1 cellular context compared by ENCODE assay signal in genomic region chr2:69997296-69998184, GRCh38.
TF ChIP-seq lines count a peak whose summit lies in the region.

No MANE protein-coding gene starts in this region.

TF ChIP-seq in K562, 482 proteins besides CTCF, POLR2A, EP300 and RAD21 (continued from another document and continues in another):
- TF ChIP-seq ZNF449 (CRISPR knock-in tag; IDR thresholded peaks at IDR 0.05) (no peak), SNRNP70 (optimal IDR thresholded peaks at IDR 0.05; ENCODE audit: low read depth, low read length) (no peak), MBD2 (IDR thresholded peaks at IDR 0.05; ENCODE audit: borderline replicate concordance, low read depth) (no peak), ZNF644 (tag; IDR thresholded peaks at IDR 0.05; ENCODE audit: low read depth) (no peak), PYGO2 (tag; IDR thresholded peaks at IDR 0.05) (no peak), TCF7 (IDR thresholded peaks at IDR 0.05; ENCODE audit: borderline replicate concordance) (no peak), KLF6 (CRISPR knock-in tag; IDR thresholded peaks at IDR 0.05; ENCODE audit: borderline replicate concordance) (no peak), ELK1 (CRISPR knock-in tag; IDR thresholded peaks at IDR 0.05) (no peak), YBX1 (IDR thresholded peaks at IDR 0.05) (no peak), MAFG (tag; conservative IDR thresholded peaks at IDR 0.05) (peak; percentile 72), JUN (IDR thresholded peaks at IDR 0.05; ENCODE audit: borderline replicate concordance, low read depth, low read length) (peak; percentile 86; the same call in 1 of the 2 replicates), JUN (CRISPR knock-in tag; IDR thresholded peaks at IDR 0.05; ENCODE audit: borderline replicate concordance) (no peak), ZNF174 (CRISPR knock-in tag; IDR thresholded peaks at IDR 0.05) (no peak), ATF7 (IDR thresholded peaks at IDR 0.05) (peak; percentile 45), ZFP1 (CRISPR knock-in tag; IDR thresholded peaks at IDR 0.05) (no peak), FUS (optimal IDR thresholded peaks at IDR 0.05; ENCODE audit: low read depth, low read length) (no peak), RBFOX2 (IDR thresholded peaks at IDR 0.05; ENCODE audit: low read depth, low read length) (peak; percentile 45; the same call in 1 of the 2 replicates), ATF4 (CRISPR knock-in tag; IDR thresholded peaks at IDR 0.05) (no peak), CREM (IDR thresholded peaks at IDR 0.05; ENCODE audit: low read depth) (no peak; the same call in 1 of the 2 replicates), THAP7 (CRISPR knock-in tag; IDR thresholded peaks at IDR 0.05) (no peak), E2F3 (CRISPR knock-in tag; IDR thresholded peaks at IDR 0.05) (no peak), KAT7 (CRISPR knock-in tag; IDR thresholded peaks at IDR 0.05; ENCODE audit: borderline replicate concordance) (no peak), HMBOX1 (IDR thresholded peaks at IDR 0.05) (no peak; the same call in 1 of the 2 replicates), NFATC3 (IDR thresholded peaks at IDR 0.05) (no peak), FOXM1 (IDR thresholded peaks at IDR 0.05; ENCODE audit: low read depth) (no peak), FOXM1 (CRISPR knock-in tag; IDR thresholded peaks at IDR 0.05; ENCODE audit: low read depth) (no peak), CSDE1 (IDR thresholded peaks at IDR 0.05) (no peak), BCL6 (CRISPR knock-in tag; IDR thresholded peaks at IDR 0.05) (no peak), POLR3G (IDR thresholded peaks at IDR 0.05; ENCODE audit: extremely low read depth, insufficient read length, insufficient replicate concordance) (no peak), DNMT1 (IDR thresholded peaks at IDR 0.05) (no peak), TAF7 (tag; IDR thresholded peaks at IDR 0.05) (no peak), COPS2 (conservative IDR thresholded peaks at IDR 0.05) (no peak), SRF (CRISPR knock-in tag; IDR thresholded peaks at IDR 0.05) (no peak), CREBBP (IDR thresholded peaks at IDR 0.05; ENCODE audit: low read depth, low read length) (no peak), CLOCK (CRISPR knock-in tag; IDR thresholded peaks at IDR 0.05; ENCODE audit: borderline replicate concordance) (no peak), MEF2A (IDR thresholded peaks at IDR 0.05; ENCODE audit: control insufficient read depth, low read depth, low read length) (no peak), HNRNPH1 (optimal IDR thresholded peaks at IDR 0.05; ENCODE audit: low read depth, low read length) (no peak), ZBTB33 (CRISPR knock-in tag; IDR thresholded peaks at IDR 0.05) (no peak), TOE1 (IDR thresholded peaks at IDR 0.05; ENCODE audit: borderline replicate concordance) (peak; percentile 70), TOE1 (CRISPR knock-in tag; IDR thresholded peaks at IDR 0.05; ENCODE audit: borderline replicate concordance, low read depth) (no peak)
- TF ChIP-seq, protein P1, sequence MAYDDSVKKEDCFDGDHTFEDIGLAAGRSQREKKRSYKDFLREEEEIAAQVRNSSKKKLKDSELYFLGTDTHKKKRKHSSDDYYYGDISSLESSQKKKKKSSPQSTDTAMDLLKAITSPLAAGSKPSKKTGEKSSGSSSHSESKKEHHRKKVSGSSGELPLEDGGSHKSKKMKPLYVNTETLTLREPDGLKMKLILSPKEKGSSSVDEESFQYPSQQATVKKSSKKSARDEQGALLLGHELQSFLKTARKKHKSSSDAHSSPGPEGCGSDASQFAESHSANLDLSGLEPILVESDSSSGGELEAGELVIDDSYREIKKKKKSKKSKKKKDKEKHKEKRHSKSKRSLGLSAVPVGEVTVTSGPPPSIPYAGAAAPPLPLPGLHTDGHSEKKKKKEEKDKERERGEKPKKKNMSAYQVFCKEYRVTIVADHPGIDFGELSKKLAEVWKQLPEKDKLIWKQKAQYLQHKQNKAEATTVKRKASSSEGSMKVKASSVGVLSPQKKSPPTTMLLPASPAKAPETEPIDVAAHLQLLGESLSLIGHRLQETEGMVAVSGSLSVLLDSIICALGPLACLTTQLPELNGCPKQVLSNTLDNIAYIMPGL (CRISPR knock-in tag; IDR thresholded peaks at IDR 0.05) = no peak
- TF ChIP-seq, protein P2, sequence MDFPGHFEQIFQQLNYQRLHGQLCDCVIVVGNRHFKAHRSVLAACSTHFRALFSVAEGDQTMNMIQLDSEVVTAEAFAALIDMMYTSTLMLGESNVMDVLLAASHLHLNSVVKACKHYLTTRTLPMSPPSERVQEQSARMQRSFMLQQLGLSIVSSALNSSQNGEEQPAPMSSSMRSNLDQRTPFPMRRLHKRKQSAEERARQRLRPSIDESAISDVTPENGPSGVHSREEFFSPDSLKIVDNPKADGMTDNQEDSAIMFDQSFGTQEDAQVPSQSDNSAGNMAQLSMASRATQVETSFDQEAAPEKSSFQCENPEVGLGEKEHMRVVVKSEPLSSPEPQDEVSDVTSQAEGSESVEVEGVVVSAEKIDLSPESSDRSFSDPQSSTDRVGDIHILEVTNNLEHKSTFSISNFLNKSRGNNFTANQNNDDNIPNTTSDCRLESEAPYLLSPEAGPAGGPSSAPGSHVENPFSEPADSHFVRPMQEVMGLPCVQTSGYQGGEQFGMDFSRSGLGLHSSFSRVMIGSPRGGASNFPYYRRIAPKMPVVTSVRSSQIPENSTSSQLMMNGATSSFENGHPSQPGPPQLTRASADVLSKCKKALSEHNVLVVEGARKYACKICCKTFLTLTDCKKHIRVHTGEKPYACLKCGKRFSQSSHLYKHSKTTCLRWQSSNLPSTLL (IDR thresholded peaks at IDR 0.05) = no peak
- TF ChIP-seq, protein P3, sequence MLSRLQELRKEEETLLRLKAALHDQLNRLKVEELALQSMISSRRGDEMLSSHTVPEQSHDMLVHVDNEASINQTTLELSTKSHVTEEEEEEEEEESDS (CRISPR knock-in tag; IDR thresholded peaks at IDR 0.05) = no peak
- TF ChIP-seq, protein P4, sequence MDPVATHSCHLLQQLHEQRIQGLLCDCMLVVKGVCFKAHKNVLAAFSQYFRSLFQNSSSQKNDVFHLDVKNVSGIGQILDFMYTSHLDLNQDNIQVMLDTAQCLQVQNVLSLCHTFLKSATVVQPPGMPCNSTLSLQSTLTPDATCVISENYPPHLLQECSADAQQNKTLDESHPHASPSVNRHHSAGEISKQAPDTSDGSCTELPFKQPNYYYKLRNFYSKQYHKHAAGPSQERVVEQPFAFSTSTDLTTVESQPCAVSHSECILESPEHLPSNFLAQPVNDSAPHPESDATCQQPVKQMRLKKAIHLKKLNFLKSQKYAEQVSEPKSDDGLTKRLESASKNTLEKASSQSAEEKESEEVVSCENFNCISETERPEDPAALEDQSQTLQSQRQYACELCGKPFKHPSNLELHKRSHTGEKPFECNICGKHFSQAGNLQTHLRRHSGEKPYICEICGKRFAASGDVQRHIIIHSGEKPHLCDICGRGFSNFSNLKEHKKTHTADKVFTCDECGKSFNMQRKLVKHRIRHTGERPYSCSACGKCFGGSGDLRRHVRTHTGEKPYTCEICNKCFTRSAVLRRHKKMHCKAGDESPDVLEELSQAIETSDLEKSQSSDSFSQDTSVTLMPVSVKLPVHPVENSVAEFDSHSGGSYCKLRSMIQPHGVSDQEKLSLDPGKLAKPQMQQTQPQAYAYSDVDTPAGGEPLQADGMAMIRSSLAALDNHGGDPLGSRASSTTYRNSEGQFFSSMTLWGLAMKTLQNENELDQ (CRISPR knock-in tag; IDR thresholded peaks at IDR 0.05; ENCODE audit: borderline replicate concordance) = no peak
- TF ChIP-seq, protein P5, sequence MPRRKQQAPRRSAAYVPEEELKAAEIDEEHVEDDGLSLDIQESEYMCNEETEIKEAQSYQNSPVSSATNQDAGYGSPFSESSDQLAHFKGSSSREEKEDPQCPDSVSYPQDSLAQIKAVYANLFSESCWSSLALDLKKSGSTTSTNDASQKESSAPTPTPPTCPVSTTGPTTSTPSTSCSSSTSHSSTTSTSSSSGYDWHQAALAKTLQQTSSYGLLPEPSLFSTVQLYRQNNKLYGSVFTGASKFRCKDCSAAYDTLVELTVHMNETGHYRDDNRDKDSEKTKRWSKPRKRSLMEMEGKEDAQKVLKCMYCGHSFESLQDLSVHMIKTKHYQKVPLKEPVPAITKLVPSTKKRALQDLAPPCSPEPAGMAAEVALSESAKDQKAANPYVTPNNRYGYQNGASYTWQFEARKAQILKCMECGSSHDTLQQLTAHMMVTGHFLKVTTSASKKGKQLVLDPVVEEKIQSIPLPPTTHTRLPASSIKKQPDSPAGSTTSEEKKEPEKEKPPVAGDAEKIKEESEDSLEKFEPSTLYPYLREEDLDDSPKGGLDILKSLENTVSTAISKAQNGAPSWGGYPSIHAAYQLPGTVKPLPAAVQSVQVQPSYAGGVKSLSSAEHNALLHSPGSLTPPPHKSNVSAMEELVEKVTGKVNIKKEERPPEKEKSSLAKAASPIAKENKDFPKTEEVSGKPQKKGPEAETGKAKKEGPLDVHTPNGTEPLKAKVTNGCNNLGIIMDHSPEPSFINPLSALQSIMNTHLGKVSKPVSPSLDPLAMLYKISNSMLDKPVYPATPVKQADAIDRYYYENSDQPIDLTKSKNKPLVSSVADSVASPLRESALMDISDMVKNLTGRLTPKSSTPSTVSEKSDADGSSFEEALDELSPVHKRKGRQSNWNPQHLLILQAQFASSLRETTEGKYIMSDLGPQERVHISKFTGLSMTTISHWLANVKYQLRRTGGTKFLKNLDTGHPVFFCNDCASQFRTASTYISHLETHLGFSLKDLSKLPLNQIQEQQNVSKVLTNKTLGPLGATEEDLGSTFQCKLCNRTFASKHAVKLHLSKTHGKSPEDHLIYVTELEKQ (CRISPR knock-in tag; IDR thresholded peaks at IDR 0.05) = no peak
